1 cellular context compared by ENCODE assay signal in genomic region chr11:64750361-64751054, GRCh38.
TF ChIP-seq lines count a peak whose summit lies in the region.

No MANE protein-coding gene starts in this region.

TF ChIP-seq in GM12878, 131 proteins besides CTCF, POLR2A, EP300 and RAD21:
- TF ChIP-seq MTA3 (IDR thresholded peaks at IDR 0.05; ENCODE audit: borderline replicate concordance, low read length) (no peak), EED (IDR thresholded peaks at IDR 0.05; ENCODE audit: low read depth) (no peak), SMAD5 (IDR thresholded peaks at IDR 0.05; ENCODE audit: low read depth) (no peak), GATAD2B (conservative IDR thresholded peaks at IDR 0.05; ENCODE audit: low read depth) (no peak), ZBTB40 (IDR thresholded peaks at IDR 0.05; ENCODE audit: borderline replicate concordance) (no peak), BCL11A (IDR thresholded peaks at IDR 0.05; ENCODE audit: low read depth, low read length) (no peak)
